In the genomic region with DNA sequence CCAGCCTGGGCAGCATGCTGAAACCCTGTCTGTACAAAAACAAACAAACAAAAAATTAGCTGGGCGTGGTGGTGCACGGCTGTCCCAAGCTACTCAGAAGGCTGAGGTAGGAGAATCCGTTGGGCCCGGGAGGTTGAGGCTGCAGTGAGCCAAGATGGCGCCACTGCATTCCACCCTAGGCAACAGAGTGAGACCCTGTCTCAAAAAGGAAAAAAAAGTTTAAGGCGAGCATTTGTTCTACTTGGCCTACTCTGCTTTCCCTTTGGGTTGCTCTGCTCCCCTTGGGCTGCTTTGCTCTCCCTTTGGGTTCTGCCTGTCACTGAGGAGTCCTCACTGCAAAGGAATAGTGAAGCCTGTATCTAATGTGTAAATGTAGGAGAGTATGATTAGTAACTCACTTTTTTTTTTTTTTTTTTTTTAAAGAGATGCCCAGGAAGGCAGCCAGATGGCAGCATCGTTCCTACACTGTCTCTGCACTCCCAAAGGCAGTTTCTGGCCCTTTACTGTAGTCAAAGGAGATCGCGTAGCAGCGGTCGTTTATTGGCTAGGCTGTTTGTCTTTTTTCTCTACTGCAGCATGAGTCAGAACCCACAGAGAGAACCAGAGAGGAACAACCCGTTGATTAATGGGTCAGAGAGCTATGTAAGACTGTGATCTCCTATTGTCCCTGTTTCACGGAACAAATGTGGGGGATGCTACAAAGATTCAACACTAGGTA, we compare ENCODE assay signal across 8 cellular contexts.
DNase-seq lines count a peak whose midpoint lies in the region; ATAC-seq and TF ChIP-seq lines count a peak whose summit lies in the region.

No MANE protein-coding gene starts in this region.

- TF ChIP-seq POLR2A in adrenal gland (IDR thresholded peaks at IDR 0.05), result no peak

- H3K27ac ChIP-seq in adrenal gland (no peak overlapping the region), left ventricle myocardium inferior (replicated peaks) (no peak overlapping the region), psoas muscle (no peak overlapping the region)

- WGBS in adrenal gland, 4 donors, result 27 to 31% (median 28%) methylated on average over 13 of the region's 13 CpGs
- WGBS in psoas muscle, 3 donors, result 30% methylated on average over 13 of the region's 13 CpGs

- H3K36me3 ChIP-seq in GM06990 (ENCODE audit: control insufficient read depth, insufficient read depth, low read length), result no peaks in the 10 kb centered on the region
- no peaks in the 10 kb centered on the region for H3K36me3 ChIP-seq in adrenal gland (replicated peaks in 1 of 2)
- no peaks in the 10 kb centered on the region for H3K36me3 ChIP-seq in left ventricle myocardium inferior
- H3K36me3 ChIP-seq in psoas muscle (ENCODE audit: insufficient read depth in 1 of 2, low read depth in 1 of 2), result no peaks in the 10 kb centered on the region

- intact Hi-C loops in adrenal gland (cut with DNase I) (loop anchor here (5.0 to 10.0 kb wide), 2 partner anchors 1592 to 1599 kb away; no protein-coding TSS in a partner anchor), left ventricle myocardium inferior (cut with micrococcal nuclease) (no loop called here), psoas muscle (cut with DNase I) (loop anchor here (5.0 to 10.0 kb wide), 4 partner anchors 859 to 1589 kb away; a partner anchor contains a TSS)

- ATAC-seq in psoas muscle, result peak; percentile 87 to 96 (median 90)

- DNase-seq in GM06990 (ENCODE audit: extremely low read depth, insufficient read length) (peak; percentile 13), HFF-Myc (ENCODE audit: extremely low read depth, low read depth) (peak; percentile 85), NCI-H1092 (lab: John Stamatoyannopoulos, UW) (peak; percentile 63), SK-N-DZ (ENCODE audit: low spot score) (peak; percentile 89), adrenal gland (peak; percentile 58 to 83 (median 76)), left ventricle myocardium inferior (peak; percentile 16), psoas muscle (peak; percentile 36 to 67), GM19240 (ENCODE audit: insufficient read length, low spot score) (no peak)

- TF ChIP-seq CTCF in GM06990 (IDR thresholded peaks at IDR 0.05; ENCODE audit: insufficient read depth, low read length, poor library complexity, severe bottlenecking) (peak; percentile 55), HFF-Myc (IDR thresholded peaks at IDR 0.05; ENCODE audit: low read depth, low read length, missing control alignments) (peak; percentile 71), adrenal gland (IDR thresholded peaks at IDR 0.05) (peak; percentile 15 to 63 (median 38)), left ventricle myocardium inferior (IDR thresholded peaks at IDR 0.05; ENCODE audit: borderline replicate concordance) (peak; percentile 64), psoas muscle (IDR thresholded peaks at IDR 0.05) (peak; percentile 52)

- H3K9me3 ChIP-seq in adrenal gland (replicated peaks in 1 of 3) (no peaks in the 10 kb centered on the region), left ventricle myocardium inferior (replicated peaks) (no peaks in the 10 kb centered on the region), psoas muscle (no peaks in the 10 kb centered on the region)

- H3K27me3 ChIP-seq in GM06990 (replicated peaks; ENCODE audit: control insufficient read depth, insufficient read depth, low read length), result no peaks in the 10 kb centered on the region
- no peaks in the 10 kb centered on the region for H3K27me3 ChIP-seq in adrenal gland
- H3K27me3 ChIP-seq in left ventricle myocardium inferior (ENCODE audit: low read depth), result peaks cover 17% of the 10 kb centered on the region
- H3K27me3 ChIP-seq in psoas muscle (ENCODE audit: insufficient read depth in 3 of 3, low read length in 2 of 3), result no peaks in the 10 kb centered on the region

- H3K4me3 ChIP-seq in GM06990 (replicated peaks; ENCODE audit: low read depth, low read length) (no peak overlapping the region), HFF-Myc (replicated peaks; ENCODE audit: low read depth, low read length) (no peak overlapping the region), adrenal gland (no peak overlapping the region), left ventricle myocardium inferior (no peak overlapping the region), psoas muscle (no peak overlapping the region)

- H3K4me1 ChIP-seq in adrenal gland (replicated peaks in 1 of 2), result no peaks in the 10 kb centered on the region
- no peaks in the 10 kb centered on the region for H3K4me1 ChIP-seq in left ventricle myocardium inferior
- H3K4me1 ChIP-seq in psoas muscle, result no peaks in the 10 kb centered on the region
